12 cellular contexts compared by ENCODE assay signal in the genomic region with DNA sequence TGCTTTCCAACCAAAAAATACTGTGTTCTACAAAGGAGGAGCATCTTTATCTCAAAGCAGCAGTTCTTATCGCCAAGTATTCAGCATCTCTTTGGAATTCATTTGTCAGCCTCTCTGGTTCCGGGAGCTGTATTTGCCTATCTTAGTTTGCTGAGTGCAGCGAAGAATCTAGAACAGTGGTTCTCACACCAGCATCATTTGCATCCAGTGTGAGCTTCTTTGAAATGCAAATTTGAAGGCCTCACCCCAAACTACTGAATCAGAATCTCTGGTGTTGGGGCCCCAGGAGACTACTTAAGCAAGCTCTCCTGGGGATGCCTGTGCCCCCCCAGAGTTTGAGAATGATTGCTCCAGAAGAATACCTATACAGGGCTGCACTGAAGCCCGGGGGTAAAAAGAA. TPM values are rescaled to one million over a fixed set of nuclear protein-coding genes. Genes with fewer than 3 reads are reported as not detected.
DNase-seq lines count a peak whose midpoint lies in the region; TF ChIP-seq lines count a peak whose summit lies in the region.
"Had no signal": no experiment of that assay in that cellular context is flagged by ENCODE, and none has a peak within 500 bp of the region (broad histone marks: within the 10 kb centered on the region; RNA-seq: fewer than 3 reads in every experiment).

No MANE protein-coding gene starts in this region.

- peak overlapping the region; percentile 93 for H3K4me3 Mint-ChIP-seq in T-helper 2 cell treated with Interferon-gamma antibody and Interleukin-4, amounts not matched to agents 5 μg/mL and 100 μg/mL, for 36 hours
- H3K4me3 Mint-ChIP-seq in osteocyte (ENCODE audit: unreplicated experiment) = peak overlapping the region; percentile 3

- H3K4me3 ChIP-seq in HUES64 (ENCODE audit: low read length) (peak overlapping the region; percentile 94; the same call in 1 of the 2 replicates), dorsolateral prefrontal cortex (no peak overlapping the region)
- H3K4me3 ChIP-seq: uterus had no signal

- H3K9ac ChIP-seq in HUES64 (ENCODE audit: low read depth, low read length) = no peak overlapping the region

- no peaks in the 10 kb centered on the region for H3K36me3 ChIP-seq in HUES64 (ENCODE audit: insufficient read depth, low read length)
- H3K36me3 ChIP-seq: uterus had no signal

- peaks cover 3% of the 10 kb centered on the region for H3K9me3 Mint-ChIP-seq in T-helper 2 cell treated with Interferon-gamma antibody and Interleukin-4, amounts not matched to agents 5 μg/mL and 100 μg/mL, for 36 hours
- H3K9me3 Mint-ChIP-seq in osteocyte (ENCODE audit: unreplicated experiment) = peaks cover 2% of the 10 kb centered on the region

- WGBS in HUES64 = 10% methylated on average over 4 of the region's 4 CpGs

- peaks cover 35% of the 10 kb centered on the region for H3K4me1 ChIP-seq in HUES64 (ENCODE audit: insufficient read depth, low read length)
- H3K4me1 ChIP-seq: uterus had no signal

- H3K27ac ChIP-seq in HUES64 (ENCODE audit: low read depth, low read length) = peak overlapping the region; percentile 32; the same call in 1 of the 2 replicates
- peak overlapping the region in 34 of 59 donors; percentile 7 to 100 (median 99) for H3K27ac ChIP-seq in dorsolateral prefrontal cortex

- H3K9me3 ChIP-seq in HUES64 (ENCODE audit: insufficient read depth, low read depth, low read length) = 0 out of 2 replicates have a peak, but pooled peaks cover 6% of the 10 kb centered on the region
- H3K9me3 ChIP-seq: uterus had no signal

- H3K36me3 Mint-ChIP-seq in T-helper 2 cell treated with Interferon-gamma antibody and Interleukin-4, amounts not matched to agents 5 μg/mL and 100 μg/mL, for 36 hours (ENCODE audit: low read depth) = peaks cover 6% of the 10 kb centered on the region
- H3K36me3 Mint-ChIP-seq in osteocyte (ENCODE audit: unreplicated experiment) = peaks cover 2% of the 10 kb centered on the region

- no peaks in the 10 kb centered on the region for H3K27me3 Mint-ChIP-seq in T-helper 2 cell treated with Interferon-gamma antibody and Interleukin-4, amounts not matched to agents 5 μg/mL and 100 μg/mL, for 36 hours (ENCODE audit: low read depth)
- H3K27me3 Mint-ChIP-seq in osteocyte (ENCODE audit: unreplicated experiment) = no peaks in the 10 kb centered on the region

- intact Hi-C loops in dorsolateral prefrontal cortex (cut with DNase I) = loop anchor here (5.0 to 10.0 kb wide), 3 partner anchors 47 to 1031 kb away; partner anchors contain the start of genes AFG3L2 (in 1 of the 2) and CHMP1B (in 1 of the 2)

- H3K27me3 ChIP-seq in HUES64 (ENCODE audit: insufficient read depth, low read length) = no peaks in the 10 kb centered on the region; the same call in 1 of the 2 replicates
- no peaks in the 10 kb centered on the region for H3K27me3 ChIP-seq in dorsolateral prefrontal cortex
- H3K27me3 ChIP-seq: uterus had no signal

- H3K27ac Mint-ChIP-seq in T-helper 2 cell treated with Interferon-gamma antibody and Interleukin-4, amounts not matched to agents 5 μg/mL and 100 μg/mL, for 36 hours = no peak overlapping the region
- H3K27ac Mint-ChIP-seq in osteocyte (ENCODE audit: unreplicated experiment) = no peak overlapping the region

- no peak for TF ChIP-seq CTCF in dorsolateral prefrontal cortex (IDR thresholded peaks at IDR 0.05 in 54 of 56, conservative IDR thresholded peaks at IDR 0.05 in 2 of 56; ENCODE audit: low read depth in 1 of 56, partially characterized antibody in 56 of 56)
- no peak for TF ChIP-seq CTCF in osteocyte (IDR thresholded peaks at IDR 0.05)

- peaks cover 31% of the 10 kb centered on the region for H3K4me1 Mint-ChIP-seq in T-helper 2 cell treated with Interferon-gamma antibody and Interleukin-4, amounts not matched to agents 5 μg/mL and 100 μg/mL, for 36 hours (ENCODE audit: low read depth)
- H3K4me1 Mint-ChIP-seq in osteocyte (ENCODE audit: unreplicated experiment) = peaks cover 29% of the 10 kb centered on the region

- DNase-seq in T-helper 2 cell treated with Interferon-gamma antibody and Interleukin-4, amounts not matched to agents 5 μg/mL and 100 μg/mL, for 36 hours (ENCODE audit: low spot score) = no peak
- DNase-seq in T-helper 2 cell (no peak), dorsolateral prefrontal cortex (no peak), osteocyte (ENCODE audit: extremely low spot score, unreplicated experiment) (no peak), NCI-H226 (no peak), NCI-H1105 (lab: John Stamatoyannopoulos, UW) (no peak), NOMO-1 treated with DMSO at 0.1 percent for 48 hours (lab: John Stamatoyannopoulos, UW; ENCODE audit: unreplicated experiment) (no peak)
- DNase-seq: 8988T, right cardiac atrium, T-helper 9 cell, uterus had no signal

RNA-seq across cellular contexts. Expression of gene PTPN2, which starts 1.5 kb away (rescaled TPM):
- polyA plus RNA-seq in HUES64 (2013, experiment 1 of 2) = 35.1 TPM
- 35.1 TPM for polyA plus RNA-seq in HUES64 (2013, experiment 2 of 2)
- 10 to 100 TPM; 20.7 to 58.6 (median 34.5) TPM for total RNA-seq in dorsolateral prefrontal cortex
- total RNA-seq in osteocyte = 27.1 and 28.6 TPM in 2 replicates
